In the genomic region with DNA sequence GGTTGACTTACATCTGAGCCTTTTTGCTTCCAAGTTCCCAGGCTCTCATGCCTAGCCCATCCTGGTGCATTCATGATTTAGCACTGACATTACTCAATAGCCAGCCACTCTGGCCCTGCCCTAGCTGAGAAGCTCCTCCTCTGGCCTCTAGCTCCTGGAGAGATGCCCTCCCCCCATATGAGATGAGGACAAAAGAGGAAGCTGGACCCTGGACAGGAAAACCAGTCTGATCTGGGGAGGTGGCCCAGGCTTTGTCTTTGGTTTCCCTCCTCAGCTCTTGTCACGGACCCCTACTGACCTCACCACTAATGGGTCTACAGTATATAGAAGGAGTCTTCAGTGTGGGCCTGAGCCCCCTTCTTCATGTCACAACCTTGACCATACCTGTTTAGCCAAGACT, we compare ENCODE assay signal across 8 cellular contexts. TPM values are rescaled to one million over a fixed set of nuclear protein-coding genes. Genes with fewer than 3 reads are reported as not detected.
DNase-seq lines count a peak whose midpoint lies in the region; ATAC-seq, FAIRE-seq and TF ChIP-seq lines count a peak whose summit lies in the region.

No MANE protein-coding gene starts in this region.

- no peak for TF ChIP-seq POLR2A in GM12891 (IDR thresholded peaks at IDR 0.05; ENCODE audit: low read depth, low read length)

- no peaks in the 10 kb centered on the region for H3K9me3 Mint-ChIP-seq in stimulated activated effector memory CD8-positive, alpha-beta T cell treated with anti-CD3 and anti-CD28 coated beads, Interleukin-12 subunit alpha, Interleukin-12 subunit beta, amount 100 ng/mL, for 72 hours

- H3K4me1 Mint-ChIP-seq in stimulated activated effector memory CD8-positive, alpha-beta T cell treated with anti-CD3 and anti-CD28 coated beads, Interleukin-12 subunit alpha, Interleukin-12 subunit beta, amount 100 ng/mL, for 72 hours, result peaks cover 70% of the 10 kb centered on the region

- H3K36me3 Mint-ChIP-seq in stimulated activated effector memory CD8-positive, alpha-beta T cell treated with anti-CD3 and anti-CD28 coated beads, Interleukin-12 subunit alpha, Interleukin-12 subunit beta, amount 100 ng/mL, for 72 hours, result peaks cover 73% of the 10 kb centered on the region

- peak overlapping the region; percentile 93 for H3K27ac Mint-ChIP-seq in stimulated activated effector memory CD8-positive, alpha-beta T cell treated with anti-CD3 and anti-CD28 coated beads, Interleukin-12 subunit alpha, Interleukin-12 subunit beta, amount 100 ng/mL, for 72 hours

- H3K4me3 Mint-ChIP-seq in stimulated activated effector memory CD8-positive, alpha-beta T cell treated with anti-CD3 and anti-CD28 coated beads, Interleukin-12 subunit alpha, Interleukin-12 subunit beta, amount 100 ng/mL, for 72 hours, result peak overlapping the region; percentile 82

- no peak overlapping the region for H3K4me3 ChIP-seq in fibroblast of pulmonary artery (replicated peaks; ENCODE audit: low read depth, low read length)

- no peak for TF ChIP-seq CTCF in fibroblast of pulmonary artery (IDR thresholded peaks at IDR 0.05; ENCODE audit: low read length, missing control alignments)

- DNase-seq in GM12891 (ENCODE audit: insufficient read length, low spot score) (no peak), SIG-M5 (lab: John Stamatoyannopoulos, UW) (peak; percentile 70), fibroblast of pulmonary artery (ENCODE audit: low read depth) (peak; percentile 47), DMS53 treated with DMSO at 0.1 percent for 48 hours (lab: John Stamatoyannopoulos, UW; ENCODE audit: unreplicated experiment) (no peak), glomerular visceral epithelial cell (ENCODE audit: extremely low spot score) (no peak)
- no peak for DNase-seq in stimulated activated effector memory CD8-positive, alpha-beta T cell treated with anti-CD3 and anti-CD28 coated beads, Interleukin-12 subunit alpha, Interleukin-12 subunit beta, amount 100 ng/mL, for 72 hours (ENCODE audit: low spot score in 2 of 2)
- DNase-seq in stimulated activated CD4-positive, alpha-beta T cell treated with anti-CD3 and anti-CD28 coated beads, Interleukin-12 subunit alpha, Interleukin-12 subunit beta, amount 100 ng/mL, for 4 hours, result no peak

- ATAC-seq in stimulated activated effector memory CD8-positive, alpha-beta T cell treated with anti-CD3 and anti-CD28 coated beads, Interleukin-12 subunit alpha, Interleukin-12 subunit beta, amount 100 ng/mL, for 72 hours, result no peak
- ATAC-seq in HG03095 (IDR thresholded peaks at IDR 0.05; ENCODE audit: unreplicated experiment), result no peak

- FAIRE-seq in GM12891 (lab: Jason Lieb, UNC), result no peak

TF ChIP-seq in GM12891, 5 proteins besides CTCF, POLR2A, EP300 and RAD21:
- TF ChIP-seq POU2F2 (IDR thresholded peaks at IDR 0.05; ENCODE audit: low read depth, low read length) (no peak), SPI1 (IDR thresholded peaks at IDR 0.05; ENCODE audit: low read depth, low read length) (peak; percentile 72)

RNA-seq across cellular contexts. Expression of a gene that starts 3.0 kb away (rescaled TPM):
- polyA plus RNA-seq in GM12891 (2012; ENCODE audit: low read depth, missing spikeins), result 90.0 TPM

RNA-seq across cellular contexts. Expression of a gene that starts 17.7 kb away (rescaled TPM):
- 33.2 TPM for polyA plus RNA-seq in GM12891 (2012; ENCODE audit: low read depth, missing spikeins)

RNA-seq across cellular contexts. Expression of a gene that starts 29.4 kb away (rescaled TPM):
- polyA plus RNA-seq in GM12891 (2012; ENCODE audit: low read depth, missing spikeins), result 24.7 TPM

RNA-seq across cellular contexts. Expression of a gene that starts 40.4 kb away (rescaled TPM):
- polyA plus RNA-seq in GM12891 (2012; ENCODE audit: low read depth, missing spikeins), result 23.8 TPM

Comparison
In these comparisons a context has a peak if more than half of its experiments do, and no peak if none do; other contexts are left out.
1. DNase-seq: peak in SIG-M5 (single experiment) and fibroblast of pulmonary artery (single experiment); none in GM12891 (single experiment), stimulated activated effector memory CD8-positive, alpha-beta T cell treated with anti-CD3 and anti-CD28 coated beads, Interleukin-12 subunit alpha, Interleukin-12 subunit beta, amount 100 ng/mL, for 72 hours (0 of 2), DMS53 treated with DMSO at 0.1 percent for 48 hours (single experiment), stimulated activated CD4-positive, alpha-beta T cell treated with anti-CD3 and anti-CD28 coated beads, Interleukin-12 subunit alpha, Interleukin-12 subunit beta, amount 100 ng/mL, for 4 hours (single experiment) and glomerular visceral epithelial cell (single experiment).